Comparison of ENCODE assay signal across 8 cellular contexts in the genomic region with DNA sequence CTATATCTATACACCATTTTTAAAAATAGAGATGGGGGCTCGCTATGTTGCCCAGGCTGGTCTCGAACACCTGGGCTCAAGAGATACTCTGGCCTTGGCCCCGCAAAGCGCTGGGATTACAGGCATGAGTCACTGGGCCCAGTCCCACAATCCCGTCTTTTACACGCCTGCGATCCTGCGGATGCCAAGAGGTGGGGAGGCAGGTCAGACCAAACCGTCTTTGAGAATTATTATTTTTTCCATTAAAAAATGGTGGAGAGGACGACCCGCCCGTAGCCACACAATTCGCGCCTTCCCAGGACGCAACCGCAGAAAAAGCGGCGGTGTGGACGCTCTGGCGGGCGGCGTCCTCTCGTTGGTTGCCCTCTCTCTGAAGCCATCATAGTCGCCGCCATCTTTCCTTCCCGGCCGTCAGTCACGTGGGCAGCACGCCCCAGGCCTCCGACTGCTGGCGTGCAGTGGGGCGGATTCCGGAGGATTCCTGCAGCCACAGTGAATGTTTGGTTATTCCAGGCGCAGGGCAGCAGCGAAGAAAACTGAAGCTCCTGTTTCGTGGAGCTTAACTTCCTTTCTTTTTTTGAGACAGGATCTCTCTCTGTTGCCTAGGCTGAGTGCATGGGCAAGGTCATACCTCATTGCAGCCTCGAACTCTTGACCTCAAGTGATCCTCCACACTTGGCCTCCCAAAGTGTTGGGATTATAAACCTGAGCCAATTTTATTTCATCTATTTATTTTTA. TPM values are rescaled to one million over a fixed set of nuclear protein-coding genes. Genes with fewer than 3 reads are reported as not detected.
A peak's percentile ranks its signal among the peaks of the same experiment; 100 is the strongest.
DNase-seq lines count a peak whose midpoint lies in the region; ATAC-seq and TF ChIP-seq lines count a peak whose summit lies in the region.

No MANE protein-coding gene starts in this region.

- peak overlapping the region; percentile 98 for H4K12ac ChIP-seq in trophoblast cell (ENCODE audit: low read depth, low read length)

- H3K79me1 ChIP-seq in trophoblast cell (ENCODE audit: low read length): peaks cover 17% of the 10 kb centered on the region

- H3K27ac ChIP-seq in A673 (ENCODE audit: low read depth, low read length, poor library complexity, severe bottlenecking) (peak overlapping the region; percentile 97), adrenal gland (peak overlapping the region; percentile 55 to 85 (median 79)), heart left ventricle (peak overlapping the region; percentile 80 to 95 (median 90)), trophoblast cell (ENCODE audit: low read depth, low read length) (peak overlapping the region; percentile 93), thyroid gland (peak overlapping the region; percentile 72 to 81 (median 74))

- H3K27me3 Mint-ChIP-seq in T-cell: no peaks in the 10 kb centered on the region

- no peaks in the 10 kb centered on the region for H3K9me3 Mint-ChIP-seq in T-cell

- TF ChIP-seq CTCF in A673 (conservative IDR thresholded peaks at IDR 0.05; ENCODE audit: low read depth, low read length): no peak
- no peak for TF ChIP-seq CTCF in adrenal gland (IDR thresholded peaks at IDR 0.05)
- TF ChIP-seq CTCF in heart left ventricle (IDR thresholded peaks at IDR 0.05): peak in 1 of 12 donors; percentile 8
- TF ChIP-seq CTCF in thyroid gland (IDR thresholded peaks at IDR 0.05): no peak

- H3K9ac ChIP-seq in trophoblast cell (ENCODE audit: low read length): peak overlapping the region; percentile 73

- H4K8ac ChIP-seq in trophoblast cell (ENCODE audit: low read depth, low read length): peak overlapping the region; percentile 99

- peak overlapping the region; percentile 42 for H2BK12ac ChIP-seq in trophoblast cell (ENCODE audit: low read length)

- H3K27me3 ChIP-seq in A673 (replicated peaks; ENCODE audit: insufficient read depth, low read depth, low read length, poor library complexity) (no peaks in the 10 kb centered on the region), adrenal gland (no peaks in the 10 kb centered on the region), heart left ventricle (no peaks in the 10 kb centered on the region), trophoblast cell (ENCODE audit: insufficient read depth, low read length) (no peaks in the 10 kb centered on the region), thyroid gland (no peaks in the 10 kb centered on the region)

- H3K9me3 ChIP-seq in A673 (ENCODE audit: low read depth, low read length, poor library complexity, severe bottlenecking) (no peaks in the 10 kb centered on the region), adrenal gland (replicated peaks in 1 of 3) (no peaks in the 10 kb centered on the region), heart left ventricle (no peaks in the 10 kb centered on the region), trophoblast cell (ENCODE audit: insufficient read depth, low read depth, low read length) (no peaks in the 10 kb centered on the region), thyroid gland (no peaks in the 10 kb centered on the region)

- peak overlapping the region; percentile 80 to 90 for H3K27ac Mint-ChIP-seq in T-cell

- H3K36me3 Mint-ChIP-seq in T-cell: no peaks in the 10 kb centered on the region

- H3K4me2 ChIP-seq in trophoblast cell (ENCODE audit: low read length): peak overlapping the region; percentile 62

- peak overlapping the region; percentile 83 for H2AK5ac ChIP-seq in trophoblast cell (ENCODE audit: low read length)

- H3K23ac ChIP-seq in trophoblast cell (ENCODE audit: low read length): no peak overlapping the region

- peak overlapping the region; percentile 99 for H4K91ac ChIP-seq in trophoblast cell (ENCODE audit: low read depth, low read length)

- peak overlapping the region; percentile 92 for H2BK5ac ChIP-seq in trophoblast cell (ENCODE audit: low read depth, low read length, poor library complexity)

- intact Hi-C loops in A673 (cut with micrococcal nuclease; ENCODE audit: unreplicated experiment): no loop called here
- intact Hi-C loops in adrenal gland (cut with DNase I): no loop called here
- intact Hi-C loops in heart left ventricle (cut with DNase I): loop anchor here in 3 of 10 donors (5.0 kb wide), 1 partner anchor 35 kb away; no protein-coding TSS in a partner anchor
- intact Hi-C loops in thyroid gland (cut with DNase I): no loop called here

- peak overlapping the region; percentile 85 to 86 (median 85) for H3K4me3 Mint-ChIP-seq in T-cell

- CTCF ChIA-PET in A673 (lab: Charles Lee): interaction anchor here (1.0 to 1.6 kb wide), 3 partner anchors 9 to 15 kb away, joined by 3 to 8 read pairs (median 3); partner anchors contain the start of genes EPHB4 and SLC12A9
- CTCF ChIA-PET in T-cell (lab: Charles Lee): interaction anchor here (0.6 to 0.7 kb wide), 3 partner anchors 17 to 410 kb away, joined by 3 to 9 read pairs (median 4); partner anchors contain the start of gene POP7 (in 1 of the 2)

- H3K36me3 ChIP-seq in A673 (ENCODE audit: insufficient read depth, low read length, poor library complexity, severe bottlenecking) (no peaks in the 10 kb centered on the region), adrenal gland (replicated peaks in 1 of 2) (no peaks in the 10 kb centered on the region), heart left ventricle (no peaks in the 10 kb centered on the region), trophoblast cell (ENCODE audit: control insufficient read depth in 1 of 2, insufficient read depth in 2 of 2, low read length in 2 of 2) (no peaks in the 10 kb centered on the region), thyroid gland (no peaks in the 10 kb centered on the region)

- peak overlapping the region; percentile 44 for H3K4me3 ChIP-seq in A673 (ENCODE audit: low read depth, low read length, poor library complexity, severe bottlenecking)
- H3K4me3 ChIP-seq in adrenal gland: peak overlapping the region in 2 of 4 donors; percentile 23 to 32
- peak overlapping the region; percentile 9 to 59 (median 50) for H3K4me3 ChIP-seq in heart left ventricle
- no peak overlapping the region for H3K4me3 ChIP-seq in trophoblast cell (ENCODE audit: low read depth, low read length)
- H3K4me3 ChIP-seq in thyroid gland (replicated peaks in 1 of 3): peak overlapping the region in 1 of 3 donors; percentile 33

- peak; percentile 98 to 100 (median 100) for ATAC-seq in T-cell (replicated peaks in 1 of 4)
- ATAC-seq in heart left ventricle: peak; percentile 88 to 95 (median 94)

- peaks cover 8 to 17% (median 14%) of the 10 kb centered on the region in 3 donors for H3K4me1 Mint-ChIP-seq in T-cell

- peak overlapping the region; percentile 80 for H3K18ac ChIP-seq in trophoblast cell (ENCODE audit: low read length)

- BruUV-seq in A673 (replicated peaks; lab: Mats Ljungman, UMichigan): no TSS peak

- H3K14ac ChIP-seq in trophoblast cell (ENCODE audit: low read length): peak overlapping the region; percentile 94

- 1 to 3% (median 2%) methylated on average over 27 to 37 of the region's 37 CpGs for WGBS in adrenal gland, 4 donors
- WGBS in heart left ventricle, 4 donors: 3 to 4% (median 3%) methylated on average over 31 to 37 of the region's 37 CpGs
- no CpG with 5 or more reads among the region's 37 CpGs for WGBS in trophoblast cell (ENCODE audit: extremely low coverage, insufficient coverage, insufficient read length)
- WGBS in thyroid gland, 2 donors: 2 to 4% methylated on average over 26 to 34 of the region's 37 CpGs

- DNase-seq in A673 (ENCODE audit: low spot score) (peak; percentile 97), LoVo (ENCODE audit: low spot score) (peak; percentile 96), T-cell (peak; percentile 49 to 83 (median 69)), adrenal gland (peak; percentile 85 to 96 (median 94)), heart left ventricle (peak; percentile 93 to 96 (median 94)), trophoblast cell (peak; percentile 85 to 90), thyroid gland (peak; percentile 92 to 94)

- peaks cover 4% of the 10 kb centered on the region for H3K79me2 ChIP-seq in trophoblast cell (ENCODE audit: control insufficient read depth, insufficient read depth, low read length, poor library complexity)

- H3K4me1 ChIP-seq in A673 (ENCODE audit: insufficient read depth, low read length, poor library complexity, severe bottlenecking): peaks cover 17% of the 10 kb centered on the region
- H3K4me1 ChIP-seq in adrenal gland (replicated peaks in 1 of 2): peaks cover 7 to 12% of the 10 kb centered on the region in 2 donors
- H3K4me1 ChIP-seq in heart left ventricle: peaks cover 0 to 24% (median 7%) of the 10 kb centered on the region in 12 donors
- peaks cover 8 to 10% of the 10 kb centered on the region in 2 experiments for H3K4me1 ChIP-seq in trophoblast cell (ENCODE audit: control insufficient read depth in 1 of 2, insufficient read depth in 2 of 2, low read length in 2 of 2)
- peaks cover 7 to 8% of the 10 kb centered on the region in 2 donors for H3K4me1 ChIP-seq in thyroid gland

- peak overlapping the region; percentile 77 for H2AFZ ChIP-seq in trophoblast cell (ENCODE audit: insufficient read depth, low read length, poor library complexity)

- H2BK120ac ChIP-seq in trophoblast cell (ENCODE audit: insufficient read depth, low read length, poor library complexity): peak overlapping the region; percentile 93

- POLR2A ChIA-PET in A673 (lab: Charles Lee; ENCODE audit: low non-redundant PET): no interaction called here
- POLR2A ChIA-PET in T-cell (lab: Charles Lee): interaction anchor here in 1 of 2 donors (0.6 to 0.7 kb wide), 2 partner anchors 21 to 420 kb away, joined by 4 read pairs; no protein-coding TSS in a partner anchor

- TF ChIP-seq POLR2A in GM19193 (IDR thresholded peaks at IDR 0.05; ENCODE audit: extremely low read depth, insufficient read depth, insufficient read length): peak; percentile 46
- TF ChIP-seq POLR2A in adrenal gland (IDR thresholded peaks at IDR 0.05): peak; percentile 27 to 64
- peak in 1 of 2 donors; percentile 49 for TF ChIP-seq POLR2A in heart left ventricle (IDR thresholded peaks at IDR 0.05)
- TF ChIP-seq POLR2A in thyroid gland (IDR thresholded peaks at IDR 0.05): peak in 1 of 2 donors; percentile 66

- peak overlapping the region; percentile 70 for H3K4ac ChIP-seq in trophoblast cell (ENCODE audit: low read depth, low read length)

RNA-seq across cellular contexts. Expression of gene EPHB4, which starts 9.9 kb away (rescaled TPM):
- total RNA-seq in A673 (2021) (90.4 and 92.6 TPM in 2 replicates), T-cell (10 to 100 TPM in 2 of 5 donors, 1 to 10 TPM in 3; 7.8 to 12.7 (median 9.5) TPM), adrenal gland (100 to 1,000 TPM in 6 of 8 donors, 10 to 100 TPM in 2; 91.3 to 188 (median 116) TPM), heart left ventricle (10 to 100 TPM; 18.0 to 76.2 (median 21.4) TPM), thyroid gland (10 to 100 TPM; 27.9 to 38.0 (median 35.1) TPM)
- polyA plus RNA-seq in adrenal gland (10 to 100 TPM; 31.5 to 67.3 (median 37.2) TPM), heart left ventricle (10 to 100 TPM; 10.7 to 35.2 TPM)
- polyA plus RNA-seq in trophoblast cell (2013): 103 and 106 TPM in 2 replicates

RNA-seq across cellular contexts. Expression of gene SLC12A9, which starts 15.2 kb away (rescaled TPM):
- total RNA-seq in A673 (2021): 23.8 and 26.1 TPM in 2 replicates
- total RNA-seq in T-cell: 10 to 100 TPM; 49.9 to 72.6 (median 70.2) TPM
- 10 to 100 TPM in 7 of 8 donors, 1 to 10 TPM in 1; 8.0 to 35.1 (median 20.2) TPM for total RNA-seq in adrenal gland
- 10 to 100 TPM in 2 of 3 donors, 1 to 10 TPM in 1; 6.1 to 60.3 (median 34.6) TPM for polyA plus RNA-seq in adrenal gland
- 10 to 100 TPM in 1 of 9 donors, 1 to 10 TPM in 8; 4.6 to 23.6 (median 7.0) TPM for total RNA-seq in heart left ventricle
- 10 to 100 TPM in 1 of 2 donors, 1 to 10 TPM in 1; 6.4 to 10.5 TPM for polyA plus RNA-seq in heart left ventricle
- polyA plus RNA-seq in trophoblast cell (2013): 18.4 and 20.0 TPM in 2 replicates
- 10 to 100 TPM; 15.2 to 27.9 (median 17.2) TPM for total RNA-seq in thyroid gland

RNA-seq across cellular contexts. Expression of gene TRIP6, which starts 29.9 kb away (rescaled TPM):
- total RNA-seq in A673 (2021) (114 and 140 TPM in 2 replicates), T-cell (10 to 100 TPM in 2 of 5 donors, 1 to 10 TPM in 3; 5.6 to 14.6 (median 8.8) TPM), adrenal gland (100 to 1,000 TPM in 2 of 8 donors, 10 to 100 TPM in 6; 44.8 to 105 (median 75.6) TPM), heart left ventricle (10 to 100 TPM in 8 of 9 donors, 1 to 10 TPM in 1; 9.2 to 37.3 (median 17.1) TPM), thyroid gland (100 to 1,000 TPM in 3 of 4 donors, 10 to 100 TPM in 1; 64.5 to 122 (median 109) TPM)
- polyA plus RNA-seq in adrenal gland (10 to 100 TPM in 2 of 3 donors, 1 to 10 TPM in 1; 8.9 to 88.6 (median 67.6) TPM), heart left ventricle (10 to 100 TPM; 10.6 to 23.1 TPM)
- polyA plus RNA-seq in trophoblast cell (2013): 75.4 and 76.0 TPM in 2 replicates

RNA-seq across cellular contexts. Expression of gene SRRT, which starts 37.6 kb away (rescaled TPM):
- total RNA-seq in A673 (2021): 257 and 277 TPM in 2 replicates
- 100 to 1,000 TPM; 224 to 308 (median 243) TPM for total RNA-seq in T-cell
- total RNA-seq in adrenal gland: 100 to 1,000 TPM in 4 of 8 donors, 10 to 100 TPM in 4; 44.0 to 156 (median 90.6) TPM
- polyA plus RNA-seq in adrenal gland: 100 to 1,000 TPM in 2 of 3 donors, 10 to 100 TPM in 1; 83.7 to 289 (median 226) TPM
- 10 to 100 TPM; 31.0 to 62.2 (median 49.5) TPM for total RNA-seq in heart left ventricle
- 10 to 100 TPM; 38.0 to 49.7 TPM for polyA plus RNA-seq in heart left ventricle
- polyA plus RNA-seq in trophoblast cell (2013): 115 and 117 TPM in 2 replicates
- total RNA-seq in thyroid gland: 100 to 1,000 TPM in 1 of 4 donors, 10 to 100 TPM in 3; 62.5 to 109 (median 93.2) TPM

RNA-seq across cellular contexts. Expression of gene UFSP1, which starts 52.2 kb away (rescaled TPM):
- total RNA-seq in A673 (2021): 4.7 and 5.0 TPM in 2 replicates
- 1 to 10 TPM in 4 of 5 donors, under 1 TPM in 1; 0.50 to 9.0 (median 6.2) TPM for total RNA-seq in T-cell
- total RNA-seq in adrenal gland: 10 to 100 TPM in 1 of 8 donors, 1 to 10 TPM in 7; 2.8 to 12.7 (median 5.9) TPM
- 1 to 10 TPM; 2.5 to 6.8 (median 6.5) TPM for polyA plus RNA-seq in adrenal gland
- 1 to 10 TPM; 1.0 to 3.4 (median 1.6) TPM for total RNA-seq in heart left ventricle
- polyA plus RNA-seq in heart left ventricle: 1 to 10 TPM; 3.4 TPM
- 1.4 and 1.6 TPM in 2 replicates for polyA plus RNA-seq in trophoblast cell (2013)
- total RNA-seq in thyroid gland: 10 to 100 TPM in 1 of 4 donors, 1 to 10 TPM in 3; 7.4 to 10.4 (median 8.9) TPM
